35 cellular contexts compared by ENCODE assay signal in genomic region chr15:101852356-101852755, GRCh38. TPM values are rescaled to one million over a fixed set of nuclear protein-coding genes. Genes with fewer than 3 reads are reported as not detected.
"Had no signal": no experiment of that assay in that cellular context is flagged by ENCODE, and none has a peak within 500 bp of the region (broad histone marks: within the 10 kb centered on the region; RNA-seq: fewer than 3 reads in every experiment).

No MANE protein-coding gene starts in this region.

- H3K9ac ChIP-seq: neural progenitor cell, parathyroid adenoma had no signal

- ATAC-seq: foreskin keratinocyte; gastroesophageal sphincter; heart left ventricle; left lung; naive thymus-derived CD4-positive, alpha-beta T cell; right lobe of liver; stimulated activated naive CD8-positive, alpha-beta T cell treated with anti-CD3 and anti-CD28 coated beads, Interleukin-15, amount 100 ng/mL, for 72 hours; upper lobe of right lung had no signal

- H3K4me3 ChIP-seq: colonic mucosa, esophagus muscularis mucosa, gastroesophageal sphincter, heart left ventricle, hepatocyte, left lung, neural progenitor cell, right lobe of liver, smooth muscle cell, suprapubic skin, transverse colon, upper lobe of right lung, uterus had no signal

- H3K4me2 ChIP-seq: hepatocyte, neural progenitor cell, smooth muscle cell had no signal

- H3K27ac ChIP-seq: colonic mucosa, esophagus muscularis mucosa, foreskin keratinocyte, gastroesophageal sphincter, heart left ventricle, hepatocyte, left lung, neural progenitor cell, parathyroid adenoma, right lobe of liver, suprapubic skin, transverse colon, upper lobe of right lung, uterus had no signal

- H3K36me3 ChIP-seq: colonic mucosa, esophagus muscularis mucosa, gastroesophageal sphincter, heart left ventricle, left lung, neural progenitor cell, right lobe of liver, suprapubic skin, transverse colon, upper lobe of right lung had no signal

- H3K4me1 ChIP-seq: colonic mucosa, esophagus muscularis mucosa, foreskin keratinocyte, gastroesophageal sphincter, heart left ventricle, left lung, neural progenitor cell, parathyroid adenoma, right lobe of liver, suprapubic skin, upper lobe of right lung, uterus had no signal

- DNase-seq: colonic mucosa; dermis blood vessel endothelial cell; effector memory CD4-positive, alpha-beta T cell; foreskin keratinocyte; heart left ventricle; kidney; left lung; mesenchymal stem cell; naive thymus-derived CD4-positive, alpha-beta T cell; right lobe of liver; stimulated activated CD4-positive, alpha-beta T cell treated with anti-CD3 and anti-CD28 coated beads, Interleukin-12 subunit alpha, Interleukin-12 subunit beta, amount 100 ng/mL, for 4 hours; stimulated activated CD4-positive, alpha-beta T cell treated with anti-CD3 and anti-CD28 coated beads, Interleukin-1b, Interleukin-23, amount 100 ng/mL, for 48 hours; stimulated activated CD4-positive, alpha-beta T cell treated with anti-CD3 and anti-CD28 coated beads, Interleukin-4, amount 100 ng/mL, for 1 hour; stimulated activated CD8-positive, alpha-beta memory T cell treated with anti-CD3 and anti-CD28 coated beads, Interleukin-4, amount 100 ng/mL, for 48 hours; stimulated activated naive CD4-positive, alpha-beta T cell; stimulated activated naive CD8-positive, alpha-beta T cell treated with anti-CD3 and anti-CD28 coated beads, Interleukin-15, amount 100 ng/mL, for 72 hours; transverse colon; upper lobe of right lung; uterus had no signal

- H3K9me3 ChIP-seq: colonic mucosa, esophagus muscularis mucosa, gastroesophageal sphincter, heart left ventricle, left lung, right lobe of liver, suprapubic skin, transverse colon, upper lobe of right lung, uterus had no signal

- H2AFZ ChIP-seq: hepatocyte, neural progenitor cell, parathyroid adenoma had no signal

- H3K27me3 ChIP-seq: colonic mucosa, gastroesophageal sphincter, hepatocyte, left lung, neural progenitor cell, suprapubic skin, upper lobe of right lung, uterus had no signal

RNA-seq across cellular contexts. Expression of gene OR4F15, which starts 40.4 kb away (rescaled TPM):
- total RNA-seq: colonic mucosa, dermis blood vessel endothelial cell, endothelial cell of umbilical vein, epithelial cell of proximal tubule, esophagus muscularis mucosa, foreskin keratinocyte, gastroesophageal sphincter, heart left ventricle, hepatocyte, left lung, lower leg skin, lung microvascular endothelial cell, mesothelial cell of epicardium, mucosa of gallbladder, osteoblast, progenitor cell of endocrine pancreas, right lobe of liver, smooth muscle cell, transverse colon, upper lobe of right lung, uterus had no signal
- polyA plus RNA-seq: endothelial cell of umbilical vein; foreskin keratinocyte; heart left ventricle; hepatocyte; naive thymus-derived CD4-positive, alpha-beta T cell; smooth muscle cell had no signal

RNA-seq across cellular contexts. Expression of gene OR4F6, which starts 49.0 kb away (rescaled TPM):
- total RNA-seq: colonic mucosa; dermis blood vessel endothelial cell; endothelial cell of umbilical vein; epithelial cell of proximal tubule; esophagus muscularis mucosa; foreskin keratinocyte; gastroesophageal sphincter; heart left ventricle; hepatocyte; kidney; left lung; lower leg skin; lung microvascular endothelial cell; mesothelial cell of epicardium; mucosa of gallbladder; naive thymus-derived CD4-positive, alpha-beta T cell; osteoblast; progenitor cell of endocrine pancreas; right lobe of liver; smooth muscle cell; suprapubic skin; transverse colon; upper lobe of right lung; uterus had no signal
- polyA plus RNA-seq: endothelial cell of umbilical vein; foreskin keratinocyte; heart left ventricle; hepatocyte; naive thymus-derived CD4-positive, alpha-beta T cell; smooth muscle cell; thymus had no signal
